16 cellular contexts compared by ENCODE assay signal in the genomic region with DNA sequence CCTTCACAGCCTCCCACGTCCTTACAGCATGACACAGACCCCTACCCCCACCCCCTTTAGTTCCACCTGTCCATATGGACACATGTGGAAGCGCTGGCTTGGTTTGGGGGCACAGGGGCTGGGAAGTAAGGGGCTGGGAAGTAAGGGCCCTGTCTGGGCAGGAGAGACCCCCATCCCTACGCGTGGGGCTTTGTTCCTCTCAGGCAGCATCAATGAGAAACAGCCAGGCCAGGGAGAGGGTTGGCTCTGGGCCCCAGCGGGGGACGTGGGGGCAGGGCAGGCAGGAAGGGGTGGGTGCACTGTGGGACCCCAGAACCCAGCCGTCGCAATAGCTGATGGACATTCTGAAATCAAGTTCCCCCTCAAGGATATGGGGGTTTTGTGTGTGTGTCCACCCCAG. TPM values are rescaled to one million over a fixed set of nuclear protein-coding genes. Genes with fewer than 3 reads are reported as not detected.
DNase-seq lines count a peak whose midpoint lies in the region; TF ChIP-seq lines count a peak whose summit lies in the region.
"Had no signal": no experiment of that assay in that cellular context is flagged by ENCODE, and none has a peak within 500 bp of the region (broad histone marks: within the 10 kb centered on the region; RNA-seq: fewer than 3 reads in every experiment).

No MANE protein-coding gene starts in this region.

- no peak overlapping the region for H3T11ph ChIP-seq in H9 (ENCODE audit: low read length)

- no peaks in the 10 kb centered on the region for H3K9me3 ChIP-seq in H9 (ENCODE audit: control insufficient read depth, low read depth, low read length)
- peaks cover 3% of the 10 kb centered on the region for H3K9me3 ChIP-seq in iPS-18c (ENCODE audit: control insufficient read depth, insufficient read depth, low read length)
- peaks cover 0 to 6% of the 10 kb centered on the region in 2 donors for H3K9me3 ChIP-seq in neuronal stem cell (replicated peaks in 1 of 2; ENCODE audit: control insufficient read depth in 2 of 2, insufficient read depth in 1 of 2, low read depth in 1 of 2, low read length in 2 of 2)
- H3K9me3 ChIP-seq in PC-9 (ENCODE audit: insufficient read depth, low read depth) = no peaks in the 10 kb centered on the region
- H3K9me3 ChIP-seq in CD8-positive, alpha-beta memory T cell (ENCODE audit: low read length) = no peaks in the 10 kb centered on the region
- H3K9me3 ChIP-seq: HAP-1 had no signal

- H3K4me3 Mint-ChIP-seq in H9 = peak overlapping the region in 1 of 2 experiments; percentile 83; a peak in 2 of 5 replicates
- no peak overlapping the region for H3K4me3 Mint-ChIP-seq in CD8-positive, alpha-beta memory T cell
- H3K4me3 Mint-ChIP-seq: B cell; CD4-positive, alpha-beta T cell had no signal

- CTCF ChIA-PET in PC-9 (lab: Charles Lee) = no interaction called here
- CTCF ChIA-PET in CD8-positive, alpha-beta memory T cell (lab: Charles Lee) = no interaction called here

- H3K4me3 ChIP-seq in dorsolateral prefrontal cortex = peak overlapping the region; percentile 21 to 78 (median 61)
- peak overlapping the region; percentile 24; the same call in 1 of the 2 replicates for H3K4me3 ChIP-seq in iPS-18c (ENCODE audit: insufficient read depth, low read depth, low read length)
- H3K4me3 ChIP-seq in neuronal stem cell (ENCODE audit: low read length in 2 of 2) = peak overlapping the region in 1 of 2 donors; percentile 52
- H3K4me3 ChIP-seq in PC-9 = no peak overlapping the region
- no peak overlapping the region for H3K4me3 ChIP-seq in CD8-positive, alpha-beta memory T cell (ENCODE audit: low read length)
- H3K4me3 ChIP-seq: HAP-1 had no signal

- no TSS peak for BruUV-seq in PC-9 (replicated peaks; lab: Mats Ljungman, UMichigan)

- no peak for TF ChIP-seq CTCF in H9 (conservative IDR thresholded peaks at IDR 0.05)
- TF ChIP-seq CTCF in dorsolateral prefrontal cortex (IDR thresholded peaks at IDR 0.05 in 54 of 56, conservative IDR thresholded peaks at IDR 0.05 in 2 of 56; ENCODE audit: low read depth in 1 of 56, partially characterized antibody in 56 of 56) = no peak
- no peak for TF ChIP-seq CTCF in PC-9 (conservative IDR thresholded peaks at IDR 0.05)

- DNase-seq in H9 (no peak), dorsolateral prefrontal cortex (no peak), neuronal stem cell (ENCODE audit: low spot score) (no peak), NCI-H1048 (lab: John Stamatoyannopoulos, UW) (no peak), PC-9 (no peak), HuH-7.5 (ENCODE audit: low spot score) (no peak)
- no peak for DNase-seq in CD8-positive, alpha-beta memory T cell
- DNase-seq: C1 segment of cervical spinal cord; CD4-positive, alpha-beta T cell; COR-L47; DND-41; GDM1 had no signal

- no peak overlapping the region for H2BK20ac ChIP-seq in H9 (ENCODE audit: low read depth, low read length, poor library complexity, severe bottlenecking)

- H3K23me2 ChIP-seq in H9 (ENCODE audit: insufficient read length, low read depth, low read length, poor library complexity, severe bottlenecking) = peaks cover 11% of the 10 kb centered on the region

- H3K27me3 Mint-ChIP-seq in H9 (ENCODE audit: low read depth) = peaks cover 95% of the 10 kb centered on the region
- peaks cover 41 to 54% of the 10 kb centered on the region in 2 donors for H3K27me3 Mint-ChIP-seq in CD8-positive, alpha-beta memory T cell

- H2BK15ac ChIP-seq in H9 (ENCODE audit: low read depth, low read length) (no peak overlapping the region), neuronal stem cell (ENCODE audit: low read length) (no peak overlapping the region)

- no peak overlapping the region for H3K4ac ChIP-seq in H9 (ENCODE audit: low read depth, low read length)
- no peak overlapping the region for H3K4ac ChIP-seq in neuronal stem cell (ENCODE audit: low read length)

- no peaks in the 10 kb centered on the region for H3K79me2 ChIP-seq in H9 (ENCODE audit: insufficient read depth, low read length)
- H3K79me2 ChIP-seq in PC-9 (ENCODE audit: low read depth) = no peaks in the 10 kb centered on the region

- H3K79me1 ChIP-seq in H9 (ENCODE audit: insufficient read depth, low read depth, low read length, poor library complexity, severe bottlenecking) (no peaks in the 10 kb centered on the region), neuronal stem cell (ENCODE audit: low read depth, low read length) (no peaks in the 10 kb centered on the region)

- POLR2A ChIA-PET in PC-9 (lab: Charles Lee; ENCODE audit: unreplicated experiment) = no interaction called here
- POLR2A ChIA-PET in CD8-positive, alpha-beta memory T cell (lab: Charles Lee) = no interaction called here

- H3K14ac ChIP-seq in H9 (ENCODE audit: insufficient read depth, low read length) = no peak overlapping the region
- no peak overlapping the region for H3K14ac ChIP-seq in neuronal stem cell (ENCODE audit: low read length)

- peak overlapping the region; percentile 47 for H3K4me2 ChIP-seq in H9 (ENCODE audit: insufficient read depth, insufficient read length, low read length)
- no peak overlapping the region for H3K4me2 ChIP-seq in neuronal stem cell (ENCODE audit: insufficient read depth, low read length, poor library complexity, severe bottlenecking)
- no peak overlapping the region for H3K4me2 ChIP-seq in PC-9

- H3K4me1 Mint-ChIP-seq in H9 = peaks cover 6 to 27% of the 10 kb centered on the region in 2 experiments
- H3K4me1 Mint-ChIP-seq in CD8-positive, alpha-beta memory T cell = peaks cover 0 to 5% (median 1%) of the 10 kb centered on the region in 3 donors

- no peak overlapping the region for H4K5ac ChIP-seq in H9 (ENCODE audit: insufficient read length, low read depth, low read length)

- no peak overlapping the region for H2BK120ac ChIP-seq in H9 (ENCODE audit: low read depth, low read length, poor library complexity, severe bottlenecking)
- H2BK120ac ChIP-seq in neuronal stem cell (ENCODE audit: low read depth, low read length) = no peak overlapping the region

- no peak overlapping the region for H2BK5ac ChIP-seq in H9 (ENCODE audit: insufficient read length, low read length)
- H2BK5ac ChIP-seq in neuronal stem cell (ENCODE audit: low read length) = no peak overlapping the region

- H3K9me3 Mint-ChIP-seq in H9 = peaks cover 0 to 4% of the 10 kb centered on the region in 2 experiments; a peak in 2 of 5 replicates
- H3K9me3 Mint-ChIP-seq in CD8-positive, alpha-beta memory T cell = no peaks in the 10 kb centered on the region
- H3K9me3 Mint-ChIP-seq: CD4-positive, alpha-beta T cell had no signal

- H2AK5ac ChIP-seq in H9 (ENCODE audit: insufficient read length, low read length) = no peak overlapping the region
- H2AK5ac ChIP-seq in neuronal stem cell (ENCODE audit: low read depth, low read length) = no peak overlapping the region

- H3K18ac ChIP-seq in H9 (ENCODE audit: insufficient read length, low read depth, low read length) (no peak overlapping the region), neuronal stem cell (ENCODE audit: low read length) (no peak overlapping the region)

- no peaks in the 10 kb centered on the region for H3K9me2 ChIP-seq in PC-9 (ENCODE audit: insufficient read depth)

- H3K36me3 ChIP-seq in neuronal stem cell (replicated peaks in 1 of 2; ENCODE audit: control insufficient read depth in 2 of 2, insufficient read depth in 2 of 2, low read length in 2 of 2) (peaks cover 0 to 11% of the 10 kb centered on the region in 2 donors), PC-9 (ENCODE audit: low read depth) (no peaks in the 10 kb centered on the region)
- no peaks in the 10 kb centered on the region for H3K36me3 ChIP-seq in CD8-positive, alpha-beta memory T cell (ENCODE audit: insufficient read depth, low read length)
- H3K36me3 ChIP-seq: HAP-1 had no signal

- H3K36me3 Mint-ChIP-seq in H9 (ENCODE audit: insufficient read depth in 1 of 3, low read depth in 3 of 3) = no peaks in the 10 kb centered on the region
- peaks cover 0 to 9% (median 0%) of the 10 kb centered on the region in 3 donors for H3K36me3 Mint-ChIP-seq in CD8-positive, alpha-beta memory T cell

- H3K23ac ChIP-seq in H9 (ENCODE audit: insufficient read length, low read depth, low read length) (no peak overlapping the region), neuronal stem cell (ENCODE audit: low read depth, low read length, poor library complexity) (peak overlapping the region; percentile 25)

- WGBS in H9 (ENCODE audit: extremely low coverage, insufficient read length, low lambda C conversion rate) = no CpG with 5 or more reads among the region's 8 CpGs
- no CpG with 5 or more reads among the region's 8 CpGs for WGBS in neuronal stem cell (ENCODE audit: extremely low coverage in 2 of 2, insufficient read length in 2 of 2, insufficient replicate concordance in 1 of 2), 2 donors

- no peak overlapping the region for H4K8ac ChIP-seq in H9 (replicated peaks; ENCODE audit: insufficient read length, low read depth, low read length)
- H4K8ac ChIP-seq in neuronal stem cell (ENCODE audit: low read depth, low read length) = no peak overlapping the region

- no peak overlapping the region for H3K27ac Mint-ChIP-seq in H9
- peak overlapping the region in 1 of 8 donors; percentile 41 for H3K27ac Mint-ChIP-seq in CD8-positive, alpha-beta memory T cell
- H3K27ac Mint-ChIP-seq: B cell; CD4-positive, alpha-beta T cell had no signal

- H4K20me1 ChIP-seq in H9 (ENCODE audit: control insufficient read depth, insufficient read depth, insufficient read length) (no peaks in the 10 kb centered on the region), PC-9 (ENCODE audit: insufficient read depth) (no peaks in the 10 kb centered on the region; the same call in 1 of the 2 replicates)

- no peak overlapping the region for H3K27ac ChIP-seq in H9 (ENCODE audit: insufficient read length, low read depth, low read length)
- peak overlapping the region in 35 of 59 donors; percentile 2 to 80 (median 60) for H3K27ac ChIP-seq in dorsolateral prefrontal cortex
- H3K27ac ChIP-seq in neuronal stem cell (replicated peaks; ENCODE audit: low read length) = no peak overlapping the region
- H3K27ac ChIP-seq in PC-9 = no peak overlapping the region
- no peak overlapping the region for H3K27ac ChIP-seq in CD8-positive, alpha-beta memory T cell (ENCODE audit: low read depth, low read length)

- H3K4me1 ChIP-seq in H9 (ENCODE audit: insufficient read depth, low read length) (peaks cover 3% of the 10 kb centered on the region; the same call in 1 of the 2 replicates), neuronal stem cell (ENCODE audit: control insufficient read depth in 2 of 2, insufficient read depth in 1 of 2, low read depth in 1 of 2, low read length in 2 of 2) (peaks cover 11 to 23% of the 10 kb centered on the region in 2 donors), PC-9 (replicated peaks; ENCODE audit: insufficient read depth) (no peaks in the 10 kb centered on the region)
- H3K4me1 ChIP-seq in CD8-positive, alpha-beta memory T cell (ENCODE audit: insufficient read depth, low read length) = peaks cover 2% of the 10 kb centered on the region
- H3K4me1 ChIP-seq: HAP-1 had no signal

- H2AFZ ChIP-seq in H9 (ENCODE audit: low read length) (no peak overlapping the region), neuronal stem cell (ENCODE audit: low read length) (peak overlapping the region; percentile 88), PC-9 (no peak overlapping the region)

- no peak overlapping the region for H3K9ac ChIP-seq in H9 (ENCODE audit: extremely low read depth, insufficient read length, low read length)
- H3K9ac ChIP-seq in neuronal stem cell (ENCODE audit: low read depth, low read length, poor library complexity) = no peak overlapping the region

- intact Hi-C loops in dorsolateral prefrontal cortex (cut with DNase I) = no loop called here
- intact Hi-C loops in PC-9 (cut with micrococcal nuclease; ENCODE audit: unreplicated experiment) = no loop called here

- no peak overlapping the region for H2BK12ac ChIP-seq in H9 (ENCODE audit: insufficient read length, low read depth, low read length)
- no peak overlapping the region for H2BK12ac ChIP-seq in neuronal stem cell (ENCODE audit: low read length)

- H3K27me3 ChIP-seq in H9 (ENCODE audit: insufficient read depth, low read length) = peaks cover 35% of the 10 kb centered on the region
- H3K27me3 ChIP-seq in dorsolateral prefrontal cortex = peaks cover 0 to 33% (median 4%) of the 10 kb centered on the region in 45 donors
- H3K27me3 ChIP-seq in neuronal stem cell (ENCODE audit: control insufficient read depth in 3 of 3, insufficient read depth in 3 of 3, low read depth in 1 of 3, low read length in 3 of 3) = peaks cover 0 to 32% (median 0%) of the 10 kb centered on the region in 3 experiments
- H3K27me3 ChIP-seq in PC-9 (ENCODE audit: insufficient read depth, low read depth) = peaks cover 44% of the 10 kb centered on the region
- H3K27me3 ChIP-seq in CD8-positive, alpha-beta memory T cell (ENCODE audit: insufficient read depth, low read length, poor library complexity, severe bottlenecking) = peaks cover 28% of the 10 kb centered on the region

- H4K91ac ChIP-seq in H9 (ENCODE audit: insufficient read length, low read depth, low read length) (no peak overlapping the region), neuronal stem cell (ENCODE audit: low read depth, low read length, poor library complexity) (no peak overlapping the region)

- no peak overlapping the region for H3K56ac ChIP-seq in H9 (ENCODE audit: insufficient read length, low read depth, low read length)

- H3F3A ChIP-seq in PC-9 (ENCODE audit: insufficient read depth, low read depth) = no peaks in the 10 kb centered on the region; the same call in 1 of the 2 replicates

RNA-seq across cellular contexts. Expression of gene NCAN, which starts 1.1 kb away (rescaled TPM):
- 1.5 and 1.6 TPM in 2 replicates for total RNA-seq in H9 (2021)
- 100 to 1,000 TPM in 51 of 120 experiments, 10 to 100 TPM in 69; 41.7 to 274 (median 96.1) TPM for total RNA-seq in dorsolateral prefrontal cortex
- 3.0 TPM for polyA plus RNA-seq in neuronal stem cell (2013, experiment 1 of 2)
- 3.1 TPM for polyA plus RNA-seq in neuronal stem cell (2013, experiment 2 of 2)
- total RNA-seq in PC-9 (2021) = not detected in 2 replicates
- total RNA-seq in CD8-positive, alpha-beta memory T cell = under 1 TPM in 1 of 2 experiments, not detected in 1; 0.04 TPM
- polyA plus RNA-seq in CD8-positive, alpha-beta memory T cell = not detected
- total RNA-seq: B cell; CD4-positive, alpha-beta T cell; HT1080 had no signal

RNA-seq across cellular contexts. Expression of gene NR2C2AP, which starts 9.7 kb away (rescaled TPM):
- 30.7 and 31.7 TPM in 2 replicates for total RNA-seq in H9 (2021)
- total RNA-seq in dorsolateral prefrontal cortex = 10 to 100 TPM in 85 of 120 experiments, 1 to 10 TPM in 35; 6.3 to 17.2 (median 11.1) TPM
- polyA plus RNA-seq in neuronal stem cell (2013, experiment 1 of 2) = 5.6 TPM
- polyA plus RNA-seq in neuronal stem cell (2013, experiment 2 of 2) = 5.8 TPM
- total RNA-seq in PC-9 (2021) = 25.7 and 28.7 TPM in 2 replicates
- 10 to 100 TPM; 59.5 to 60.7 TPM for total RNA-seq in CD8-positive, alpha-beta memory T cell
- polyA plus RNA-seq in CD8-positive, alpha-beta memory T cell = 35.4 TPM

RNA-seq across cellular contexts. Expression of gene RFXANK, which starts 20.8 kb away (rescaled TPM):
- 78.9 and 81.8 TPM in 2 replicates for total RNA-seq in H9 (2021)
- 10 to 100 TPM; 25.2 to 73.9 (median 38.1) TPM for total RNA-seq in dorsolateral prefrontal cortex
- polyA plus RNA-seq in neuronal stem cell (2013, experiment 1 of 2) = 141 TPM
- polyA plus RNA-seq in neuronal stem cell (2013, experiment 2 of 2) = 136 TPM
- 132 and 161 TPM in 2 replicates for total RNA-seq in PC-9 (2021)
- 100 to 1,000 TPM in 1 of 2 experiments, 10 to 100 TPM in 1; 98.4 to 101 TPM for total RNA-seq in CD8-positive, alpha-beta memory T cell
- polyA plus RNA-seq in CD8-positive, alpha-beta memory T cell = 71.2 TPM

RNA-seq across cellular contexts. Expression of gene BORCS8, which starts 20.9 kb away (rescaled TPM):
- total RNA-seq in H9 (2021) (20.4 and 21.7 TPM in 2 replicates), dorsolateral prefrontal cortex (10 to 100 TPM; 28.1 to 68.0 (median 47.0) TPM), PC-9 (2021) (23.1 and 24.9 TPM in 2 replicates)
- 12.9 TPM for polyA plus RNA-seq in neuronal stem cell (2013, experiment 1 of 2)
- polyA plus RNA-seq in neuronal stem cell (2013, experiment 2 of 2) = 11.9 TPM
- total RNA-seq in CD8-positive, alpha-beta memory T cell = 10 to 100 TPM; 37.3 to 40.1 TPM
- polyA plus RNA-seq in CD8-positive, alpha-beta memory T cell = 18.7 TPM

RNA-seq across cellular contexts. Expression of gene MEF2B, which starts 42.8 kb away (rescaled TPM):
- total RNA-seq in H9 (2021) (1.3 TPM in 2 replicates), dorsolateral prefrontal cortex (1 to 10 TPM in 82 of 120 experiments, under 1 TPM in 28, not detected in 10; 0.33 to 5.3 (median 1.9) TPM), PC-9 (2021) (1.8 and 3.9 TPM in 2 replicates)
- 1.1 TPM for polyA plus RNA-seq in neuronal stem cell (2013, experiment 1 of 2)
- 1.2 TPM for polyA plus RNA-seq in neuronal stem cell (2013, experiment 2 of 2)
- total RNA-seq in CD8-positive, alpha-beta memory T cell = 1 to 10 TPM; 1.5 to 2.0 TPM
- not detected for polyA plus RNA-seq in CD8-positive, alpha-beta memory T cell
- total RNA-seq: HT1080 had no signal

Comparison
In these comparisons a context has a peak if more than half of its experiments do, and no peak if none do; other contexts are left out.
1. H3K27ac ChIP-seq: peak in dorsolateral prefrontal cortex (35 of 59); none in H9 (single experiment), neuronal stem cell (single experiment), PC-9 (single experiment) and CD8-positive, alpha-beta memory T cell (single experiment).
2. H3K4me3 ChIP-seq: peak in dorsolateral prefrontal cortex (59 of 59) and iPS-18c (single experiment); none in PC-9 (single experiment) and CD8-positive, alpha-beta memory T cell (single experiment).
3. RNA of gene NCAN, which starts 1.1 kb away (total RNA-seq): 41.7 to 274 TPM in dorsolateral prefrontal cortex; 1.5 to 1.6 TPM in H9, 0.04 TPM in CD8-positive, alpha-beta memory T cell and not detected in PC-9; every median in the first group is over 10 times any median in the second.